ENCODE assay signal across 1 cellular context in genomic region chr5:159705948-159706347, GRCh38.
A peak's percentile ranks its signal among the peaks of the same experiment; 100 is the strongest.
TF ChIP-seq lines count a peak whose summit lies in the region.

No MANE protein-coding gene starts in this region.

TF ChIP-seq in K562, 482 proteins besides CTCF, POLR2A, EP300 and RAD21 (continued from another document):
- TF ChIP-seq PTTG1 (tag; IDR thresholded peaks at IDR 0.05; ENCODE audit: low read depth) (no peak), STAG1 (CRISPR knock-in tag; IDR thresholded peaks at IDR 0.05; ENCODE audit: borderline replicate concordance) (no peak), ZNF589 (CRISPR knock-in tag; IDR thresholded peaks at IDR 0.05; ENCODE audit: low read depth) (0 out of 2 replicates have a peak, but pooled peaks have one; percentile 50), ZNF766 (CRISPR knock-in tag; conservative IDR thresholded peaks at IDR 0.05) (0 out of 2 replicates have a peak, but pooled peaks have one; percentile 43), HMG20B (CRISPR knock-in tag; IDR thresholded peaks at IDR 0.05) (0 out of 2 replicates have a peak, but pooled peaks have one; percentile 76), YBX1 (IDR thresholded peaks at IDR 0.05) (no peak), HMG20A (CRISPR knock-in tag; conservative IDR thresholded peaks at IDR 0.05) (peak; percentile 96), MAZ (CRISPR knock-in tag; conservative IDR thresholded peaks at IDR 0.05 in 1 of 2, IDR thresholded peaks at IDR 0.05 in 1 of 2) (no peak), KLF13 (tag; IDR thresholded peaks at IDR 0.05; ENCODE audit: borderline replicate concordance, low read depth) (no peak), VEZF1 (CRISPR knock-in tag; IDR thresholded peaks at IDR 0.05) (peak; percentile 34; the same call in 1 of the 2 replicates), MEIS2 (IDR thresholded peaks at IDR 0.05; ENCODE audit: partially characterized antibody) (peak; percentile 3), MCM7 (IDR thresholded peaks at IDR 0.05) (no peak), ESRRA (IDR thresholded peaks at IDR 0.05; ENCODE audit: borderline replicate concordance, low read depth) (peak; percentile 27; the same call in 1 of the 2 replicates), RNF219 (CRISPR knock-in tag; IDR thresholded peaks at IDR 0.05) (no peak), ZNF146 (CRISPR knock-in tag; IDR thresholded peaks at IDR 0.05; ENCODE audit: unreplicated experiment) (no peak), RCOR1 (IDR thresholded peaks at IDR 0.05; ENCODE audit: borderline replicate concordance in 1 of 2, low read depth in 2 of 2, low read length in 2 of 2) (peak in 1 of 2 experiments; percentile 94; a peak in 2 of 4 replicates), LCOR (CRISPR knock-in tag; IDR thresholded peaks at IDR 0.05) (no peak), FOSL1 (tag; conservative IDR thresholded peaks at IDR 0.05) (peak; percentile 37), RNF2 (IDR thresholded peaks at IDR 0.05) (peak; percentile 41; the same call in 1 of the 2 replicates), TFE3 (CRISPR knock-in tag; IDR thresholded peaks at IDR 0.05) (peak; percentile 21; the same call in 1 of the 2 replicates), BHLHE40 (IDR thresholded peaks at IDR 0.05; ENCODE audit: low read length) (peak; percentile 73)
TF ChIP-seq in K562: peak in this region for 14.
